Comparison of ENCODE assay signal across 9 cellular contexts in the genomic region with DNA sequence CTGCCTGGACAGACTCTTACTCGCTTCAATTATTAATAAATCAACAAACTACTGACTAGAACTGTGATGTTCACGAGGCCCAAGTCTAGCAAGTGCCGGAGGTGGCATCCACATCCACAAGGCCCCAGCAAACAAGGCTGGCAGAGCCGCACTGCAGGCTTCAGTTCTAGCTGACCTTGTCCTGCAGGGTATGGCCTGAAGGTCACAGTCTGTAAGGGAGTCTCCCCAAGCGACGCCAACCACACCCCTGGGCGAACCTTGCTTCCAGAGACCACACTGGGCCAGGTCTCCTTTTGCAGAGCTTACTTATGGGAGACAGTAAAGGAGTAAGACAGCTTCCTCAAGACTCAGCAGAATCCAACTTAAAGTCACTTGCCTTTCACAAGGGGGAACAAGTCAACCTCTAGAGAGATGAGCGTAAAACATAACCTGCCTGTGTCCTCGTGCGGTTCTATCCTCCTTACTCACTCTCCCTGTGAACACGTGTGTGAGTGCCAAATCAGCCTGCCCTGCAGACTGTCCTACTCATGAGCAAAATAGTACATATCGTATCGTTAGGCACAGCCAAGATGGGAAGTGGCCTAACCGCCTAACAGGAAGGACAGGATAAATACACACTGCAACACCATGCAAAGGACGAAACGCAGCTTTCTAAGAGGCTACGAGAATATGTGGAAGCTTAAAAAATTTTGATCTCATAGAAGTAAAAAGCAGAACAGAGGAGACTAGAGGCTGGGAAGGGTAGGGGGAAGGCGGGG. TPM values are rescaled to one million over a fixed set of nuclear protein-coding genes. Genes with fewer than 3 reads are reported as not detected.
DNase-seq lines count a peak whose midpoint lies in the region; TF ChIP-seq lines count a peak whose summit lies in the region.
"Had no signal": no experiment of that assay in that cellular context is flagged by ENCODE, and none has a peak within 500 bp of the region (broad histone marks: within the 10 kb centered on the region; RNA-seq: fewer than 3 reads in every experiment).

No MANE protein-coding gene starts in this region.

- DNase-seq in CMK (ENCODE audit: low read depth) = peak; percentile 62
- DNase-seq in SKM-1 treated with dmso at 0.1 percent for 144 hours (lab: John Stamatoyannopoulos, UW; ENCODE audit: unreplicated experiment) = peak; percentile 85
- no peak for DNase-seq in epithelial cell of prostate (ENCODE audit: low read depth, low spot score)
- peak; percentile 82 for DNase-seq in posterior vena cava (ENCODE audit: low spot score)
- DNase-seq in brain microvascular endothelial cell = no peak
- no peak for DNase-seq in effector CD4-positive, alpha-beta T cell
- DNase-seq in DMS79 (lab: John Stamatoyannopoulos, UW) = no peak
- DNase-seq in NCI-H446 treated with DMSO at 0.1 percent for 48 hours (lab: John Stamatoyannopoulos, UW) = no peak

- H3K27me3 ChIP-seq in brain microvascular endothelial cell (replicated peaks) = no peaks in the 10 kb centered on the region

- in situ Hi-C loops in brain microvascular endothelial cell (cut with HindIII; ENCODE audit: low pct_ligation_motif_present, low sequenced_read_pairs) = no loop called here

- H3K4me3 ChIP-seq in brain microvascular endothelial cell (ENCODE audit: low read depth, low read length) = no peak overlapping the region
- H3K4me3 ChIP-seq: SK-N-MC had no signal

- no peak for TF ChIP-seq CTCF in brain microvascular endothelial cell (IDR thresholded peaks at IDR 0.05; ENCODE audit: low read depth, low read length, missing control alignments)

- intact Hi-C loops in posterior vena cava (cut with DNase I) = no loop called here

- no peaks in the 10 kb centered on the region for H3K36me3 ChIP-seq in brain microvascular endothelial cell (replicated peaks)

- H3K27ac ChIP-seq in epithelial cell of prostate (peak overlapping the region; percentile 68), brain microvascular endothelial cell (no peak overlapping the region)
- H3K27ac ChIP-seq: SK-N-MC had no signal

RNA-seq across cellular contexts. Expression of a gene that starts 22.7 kb away (rescaled TPM):
- 10 to 100 TPM; 15.6 to 21.4 TPM for total RNA-seq in posterior vena cava

Comparison
In these comparisons a context has a peak if more than half of its experiments do, and no peak if none do; other contexts are left out.
1. DNase-seq: peak in CMK (single experiment), SKM-1 treated with dmso at 0.1 percent for 144 hours (single experiment) and posterior vena cava (single experiment); none in epithelial cell of prostate (single experiment), brain microvascular endothelial cell (single experiment), effector CD4-positive, alpha-beta T cell (single experiment), DMS79 (single experiment) and NCI-H446 treated with DMSO at 0.1 percent for 48 hours (single experiment).